In the genomic region with DNA sequence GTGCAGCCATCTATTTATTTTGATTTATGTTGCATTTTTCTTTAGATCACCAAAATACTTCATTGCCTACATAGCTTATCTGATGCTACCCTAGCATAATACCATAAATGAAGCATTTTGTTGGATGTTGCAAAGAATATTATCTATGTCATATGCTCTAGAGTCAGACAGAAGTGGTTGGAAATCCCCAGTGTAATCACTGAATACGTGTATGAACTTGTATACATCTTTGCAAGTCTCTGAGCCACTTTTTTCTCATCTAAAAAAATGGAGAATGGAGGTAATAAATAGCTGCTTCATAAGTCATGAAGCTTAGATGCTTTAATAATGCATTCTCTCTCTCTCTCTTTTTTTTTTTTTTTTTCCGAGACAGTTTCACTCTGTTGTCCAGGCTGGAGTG, we compare ENCODE assay signal across 20 cellular contexts. TPM values are rescaled to one million over a fixed set of nuclear protein-coding genes. Genes with fewer than 3 reads are reported as not detected.
A peak's percentile ranks its signal among the peaks of the same experiment; 100 is the strongest.
DNase-seq lines count a peak whose midpoint lies in the region; ATAC-seq and TF ChIP-seq lines count a peak whose summit lies in the region.
"Had no signal": no experiment of that assay in that cellular context is flagged by ENCODE, and none has a peak within 500 bp of the region (broad histone marks: within the 10 kb centered on the region; RNA-seq: fewer than 3 reads in every experiment).

No MANE protein-coding gene starts in this region.

- CTCF ChIA-PET in mammary epithelial cell (lab: Charles Lee; ENCODE audit: low non-redundant PET) = interaction anchor here (0.6 to 1.0 kb wide), 4 partner anchors 20 to 72 kb away, joined by 3 to 14 read pairs (median 7); no protein-coding TSS in a partner anchor

- no peaks in the 10 kb centered on the region for H3K27me3 Mint-ChIP-seq in activated CD4-positive, alpha-beta T cell treated with anti-CD3 and anti-CD28 coated beads, Interleukin-2, amount 10 ng/mL, durations not matched to agents 24 days and 14 days
- H3K27me3 Mint-ChIP-seq in natural killer cell treated with Interleukin-12 subunit alpha and Interleukin-12 subunit beta and Interleukin-15 and Interleukin-18, amount 100 ng/mL, for 72 hours = no peaks in the 10 kb centered on the region

- peaks cover 68% of the 10 kb centered on the region for H3K36me3 Mint-ChIP-seq in activated CD4-positive, alpha-beta T cell treated with anti-CD3 and anti-CD28 coated beads, Interleukin-2, amount 10 ng/mL, durations not matched to agents 24 days and 14 days (ENCODE audit: low read depth)
- peaks cover 25% of the 10 kb centered on the region for H3K36me3 Mint-ChIP-seq in natural killer cell treated with Interleukin-12 subunit alpha and Interleukin-12 subunit beta and Interleukin-15 and Interleukin-18, amount 100 ng/mL, for 72 hours

- no peaks in the 10 kb centered on the region for H3K36me3 ChIP-seq in mammary epithelial cell (ENCODE audit: insufficient read depth, low read length)
- H3K36me3 ChIP-seq: SJSA1 had no signal

- WGBS in mammary epithelial cell (ENCODE audit: low coverage, missing lambda C conversion rate) = 0% methylated on average over 1 of the region's 2 CpGs

- in situ Hi-C loops in mammary epithelial cell (cut with MboI; ENCODE audit: low sequenced_read_pairs in 2 of 2) = no loop called here

- H3K9me3 Mint-ChIP-seq in activated CD4-positive, alpha-beta T cell treated with anti-CD3 and anti-CD28 coated beads, Interleukin-2, amount 10 ng/mL, durations not matched to agents 24 days and 14 days = no peaks in the 10 kb centered on the region
- H3K9me3 Mint-ChIP-seq in natural killer cell treated with Interleukin-12 subunit alpha and Interleukin-12 subunit beta and Interleukin-15 and Interleukin-18, amount 100 ng/mL, for 72 hours = no peaks in the 10 kb centered on the region

- peak overlapping the region; percentile 88 for H3K4me3 Mint-ChIP-seq in activated CD4-positive, alpha-beta T cell treated with anti-CD3 and anti-CD28 coated beads, Interleukin-2, amount 10 ng/mL, durations not matched to agents 24 days and 14 days
- peak overlapping the region; percentile 91 for H3K4me3 Mint-ChIP-seq in natural killer cell treated with Interleukin-12 subunit alpha and Interleukin-12 subunit beta and Interleukin-15 and Interleukin-18, amount 100 ng/mL, for 72 hours

- peak overlapping the region; percentile 62 for H3K27ac ChIP-seq in mammary epithelial cell (ENCODE audit: insufficient read depth, low read depth, low read length)
- H3K27ac ChIP-seq: A549, esophagus squamous epithelium, right lobe of liver, SJSA1, tibial nerve had no signal

- H3K4me2 ChIP-seq in mammary epithelial cell (ENCODE audit: insufficient read depth, low read depth, low read length) = peak overlapping the region; percentile 30
- H3K4me2 ChIP-seq: A549 had no signal

- H4K20me1 ChIP-seq in mammary epithelial cell (ENCODE audit: insufficient read depth, low read length) = no peaks in the 10 kb centered on the region

- no peak for DNase-seq in activated CD4-positive, alpha-beta T cell treated with anti-CD3 and anti-CD28 coated beads, Interleukin-2, amount 10 ng/mL, durations not matched to agents 24 days and 14 days
- no peak for DNase-seq in activated CD4-positive, alpha-beta T cell treated with anti-CD3 and anti-CD28 coated beads, Interleukin-2, amount 50 U/mL, for 4 hours
- DNase-seq in NCI-H2171 treated with DMSO at 0.1 percent for 48 hours (lab: John Stamatoyannopoulos, UW) (peak; percentile 67), mammary epithelial cell (peak; percentile 95), 8988T (no peak), NCI-H1436 treated with DMSO at 0.1 percent for 48 hours (lab: John Stamatoyannopoulos, UW) (no peak)
- DNase-seq in natural killer cell treated with Interleukin-12 subunit alpha and Interleukin-12 subunit beta and Interleukin-15 and Interleukin-18, amount 100 ng/mL, for 72 hours (ENCODE audit: low spot score) = no peak
- DNase-seq: COR-L47; dermis blood vessel endothelial cell; esophagus squamous epithelium; kidney glomerular epithelial cell; midbrain; NCI-H1694 treated with DMSO at 0.1 percent for 48 hours; NCI-H524; right lobe of liver; stimulated activated CD4-positive, alpha-beta T cell treated with anti-CD3 and anti-CD28 coated beads, Interleukin-2, amount 100 ng/mL, for 24 hours had no signal

- peaks cover 87% of the 10 kb centered on the region for H3K4me1 Mint-ChIP-seq in activated CD4-positive, alpha-beta T cell treated with anti-CD3 and anti-CD28 coated beads, Interleukin-2, amount 10 ng/mL, durations not matched to agents 24 days and 14 days
- H3K4me1 Mint-ChIP-seq in natural killer cell treated with Interleukin-12 subunit alpha and Interleukin-12 subunit beta and Interleukin-15 and Interleukin-18, amount 100 ng/mL, for 72 hours (ENCODE audit: low read depth in 2 of 2) = peaks cover 73 to 92% of the 10 kb centered on the region in 2 donors

- H3K9me3 ChIP-seq in mammary epithelial cell (replicated peaks; ENCODE audit: insufficient read depth, low read length) = no peaks in the 10 kb centered on the region
- H3K9me3 ChIP-seq: A549, esophagus squamous epithelium, right lobe of liver, SJSA1, tibial nerve had no signal

- no peak for TF ChIP-seq CTCF in mammary epithelial cell (conservative IDR thresholded peaks at IDR 0.05 in 1 of 2, IDR thresholded peaks at IDR 0.05 in 1 of 2; ENCODE audit: extremely low read depth in 1 of 2, insufficient read depth in 1 of 2, low read depth in 1 of 2, low read length in 2 of 2)

- H3K9ac ChIP-seq in mammary epithelial cell (ENCODE audit: insufficient read depth, low read length) = no peak overlapping the region

- no peak for ATAC-seq in natural killer cell treated with Interleukin-12 subunit alpha and Interleukin-12 subunit beta and Interleukin-15 and Interleukin-18, amount 100 ng/mL, for 72 hours
- no peak for ATAC-seq in GM19455 (IDR thresholded peaks at IDR 0.05; ENCODE audit: unreplicated experiment)
- ATAC-seq: A549, right lobe of liver had no signal

- H3K4me3 ChIP-seq in mammary epithelial cell (replicated peaks in 1 of 3; ENCODE audit: insufficient read depth in 1 of 3, low read depth in 2 of 3, low read length in 3 of 3) = no peak overlapping the region
- H3K4me3 ChIP-seq: A549, esophagus squamous epithelium, right lobe of liver, SJSA1, tibial nerve had no signal

- no peaks in the 10 kb centered on the region for H3K27me3 ChIP-seq in mammary epithelial cell (ENCODE audit: insufficient read depth, low read length)
- H3K27me3 ChIP-seq: esophagus squamous epithelium, right lobe of liver, SJSA1, tibial nerve had no signal

- no TSS peak for BruUV-seq in mammary epithelial cell (replicated peaks; lab: Mats Ljungman, UMichigan)

- intact Hi-C loops in activated CD4-positive, alpha-beta T cell treated with anti-CD3 and anti-CD28 coated beads, Interleukin-2, amount 10 ng/mL, durations not matched to agents 24 days and 14 days (cut with micrococcal nuclease) = no loop called here
- intact Hi-C loops in mammary epithelial cell (cut with micrococcal nuclease) = no loop called here

- peak overlapping the region; percentile 98 for H3K27ac Mint-ChIP-seq in activated CD4-positive, alpha-beta T cell treated with anti-CD3 and anti-CD28 coated beads, Interleukin-2, amount 10 ng/mL, durations not matched to agents 24 days and 14 days
- peak overlapping the region; percentile 93 to 99 for H3K27ac Mint-ChIP-seq in natural killer cell treated with Interleukin-12 subunit alpha and Interleukin-12 subunit beta and Interleukin-15 and Interleukin-18, amount 100 ng/mL, for 72 hours

- H3K4me1 ChIP-seq in mammary epithelial cell (ENCODE audit: insufficient read depth, low read length) = peaks cover 29% of the 10 kb centered on the region
- H3K4me1 ChIP-seq: A549, right lobe of liver had no signal

- peaks cover 17% of the 10 kb centered on the region for H3K79me2 ChIP-seq in mammary epithelial cell (ENCODE audit: insufficient read depth, low read length)

- dilution Hi-C loops in mammary epithelial cell (cut with HindIII; ENCODE audit: low sequenced_read_pairs) = loop anchor here (5.0 kb wide), 1 partner anchor 44 kb away; no protein-coding TSS in a partner anchor

- H2AFZ ChIP-seq in mammary epithelial cell (ENCODE audit: low read depth, low read length) = no peak overlapping the region

RNA-seq across cellular contexts. Expression of gene EVL, which starts 18.5 kb away (rescaled TPM):
- total RNA-seq in activated CD4-positive, alpha-beta T cell treated with anti-CD3 and anti-CD28 coated beads, Interleukin-2, amount 10 ng/mL, durations not matched to agents 24 days and 14 days = 268 and 285 TPM in 2 replicates
- 10 to 100 TPM; 11.8 to 38.9 TPM for total RNA-seq in mammary epithelial cell
- 20.4 TPM for polyA plus RNA-seq in mammary epithelial cell
- polyA minus RNA-seq in mammary epithelial cell = 31.2 TPM
- 100 to 1,000 TPM; 109 to 232 TPM for total RNA-seq in natural killer cell treated with Interleukin-12 subunit alpha and Interleukin-12 subunit beta and Interleukin-15 and Interleukin-18, amount 100 ng/mL, for 72 hours

Comparison
In these comparisons a context has a peak if more than half of its experiments do, and no peak if none do; other contexts are left out.
1. DNase-seq: peak in NCI-H2171 treated with DMSO at 0.1 percent for 48 hours (single experiment) and mammary epithelial cell (single experiment); none in activated CD4-positive, alpha-beta T cell treated with anti-CD3 and anti-CD28 coated beads, Interleukin-2, amount 10 ng/mL, durations not matched to agents 24 days and 14 days (single experiment), activated CD4-positive, alpha-beta T cell treated with anti-CD3 and anti-CD28 coated beads, Interleukin-2, amount 50 U/mL, for 4 hours (0 of 2), natural killer cell treated with Interleukin-12 subunit alpha and Interleukin-12 subunit beta and Interleukin-15 and Interleukin-18, amount 100 ng/mL, for 72 hours (single experiment), 8988T (single experiment) and NCI-H1436 treated with DMSO at 0.1 percent for 48 hours (single experiment).